Comparison of ENCODE assay signal across 10 cellular contexts in the genomic region with DNA sequence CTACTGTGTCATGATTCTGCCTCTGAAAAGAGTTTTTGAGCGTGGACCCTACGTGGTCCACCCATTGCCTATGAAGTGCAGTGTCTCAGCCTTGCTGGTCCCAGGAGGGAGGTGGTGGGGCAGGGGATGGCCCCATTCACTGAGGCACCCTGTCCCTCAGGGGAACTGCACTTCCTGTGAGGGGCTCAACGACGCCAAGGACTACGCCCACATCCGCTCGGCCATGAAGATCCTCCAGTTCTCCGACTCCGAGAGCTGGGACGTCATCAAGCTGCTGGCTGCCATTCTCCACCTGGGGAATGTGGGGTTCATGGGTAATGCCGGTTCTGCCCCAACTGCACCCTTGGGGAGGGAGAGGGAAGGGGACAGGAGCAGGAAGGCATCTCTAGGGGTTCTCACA. TPM values are rescaled to one million over a fixed set of nuclear protein-coding genes. Genes with fewer than 3 reads are reported as not detected.
DNase-seq lines count a peak whose midpoint lies in the region; ATAC-seq and FAIRE-seq lines count a peak whose summit lies in the region.
"Had no signal": no experiment of that assay in that cellular context is flagged by ENCODE, and none has a peak within 500 bp of the region (broad histone marks: within the 10 kb centered on the region; RNA-seq: fewer than 3 reads in every experiment).

No MANE protein-coding gene starts in this region.

- FAIRE-seq in GM18507 (lab: Jason Lieb, UNC): peak; percentile 72

- no peaks in the 10 kb centered on the region for H3K36me3 Mint-ChIP-seq in memory B cell
- no peaks in the 10 kb centered on the region for H3K36me3 Mint-ChIP-seq in immature natural killer cell

- H3K27me3 Mint-ChIP-seq in memory B cell (no peaks in the 10 kb centered on the region), immature natural killer cell (ENCODE audit: low read depth in 3 of 3) (no peaks in the 10 kb centered on the region)

- H3K4me1 Mint-ChIP-seq in memory B cell (peaks cover 33% of the 10 kb centered on the region), immature natural killer cell (peaks cover 5 to 10% of the 10 kb centered on the region in 2 donors)

- peak overlapping the region; percentile 66 for H3K4me3 Mint-ChIP-seq in memory B cell
- no peak overlapping the region for H3K4me3 Mint-ChIP-seq in immature natural killer cell

- DNase-seq in GM18507 (ENCODE audit: extremely low spot score, insufficient read length, low read depth) (no peak), memory B cell (ENCODE audit: low spot score in 2 of 2) (no peak), immature natural killer cell (no peak), CD1c-positive myeloid dendritic cell (ENCODE audit: extremely low spot score) (no peak)
- DNase-seq: activated T-cell treated with anti-CD3 and anti-CD28 coated beads for 4 hours, EL, MM.1S had no signal

- ATAC-seq in GM19395 (IDR thresholded peaks at IDR 0.05; ENCODE audit: unreplicated experiment) (peak; percentile 63), HG03432 (IDR thresholded peaks at IDR 0.05; ENCODE audit: unreplicated experiment) (peak; percentile 64), memory B cell (ENCODE audit: low read depth) (peak; percentile 85), GM21737 (IDR thresholded peaks at IDR 0.05; ENCODE audit: unreplicated experiment) (no peak)

- H3K27ac Mint-ChIP-seq in memory B cell: peak overlapping the region; percentile 60
- no peak overlapping the region for H3K27ac Mint-ChIP-seq in immature natural killer cell

- H3K9me3 Mint-ChIP-seq in memory B cell: no peaks in the 10 kb centered on the region
- H3K9me3 Mint-ChIP-seq in immature natural killer cell: no peaks in the 10 kb centered on the region

RNA-seq across cellular contexts. Expression of gene MYO7B, which starts 42.5 kb away (rescaled TPM):
- under 1 TPM in 1 of 3 donors, not detected in 2; 0.37 TPM for polyA plus RNA-seq in immature natural killer cell

RNA-seq across cellular contexts. Expression of gene IWS1, which starts 51.7 kb away (rescaled TPM):
- polyA plus RNA-seq in immature natural killer cell: 10 to 100 TPM in 2 of 3 donors, 1 to 10 TPM in 1; 3.8 to 32.2 (median 13.1) TPM
